24 cellular contexts compared by ENCODE assay signal in genomic region chr12:60539592-60539991, GRCh38.
DNase-seq lines count a peak whose midpoint lies in the region; ATAC-seq and TF ChIP-seq lines count a peak whose summit lies in the region.
"Had no signal": no experiment of that assay in that cellular context is flagged by ENCODE, and none has a peak within 500 bp of the region (broad histone marks: within the 10 kb centered on the region; RNA-seq: fewer than 3 reads in every experiment).

No MANE protein-coding gene starts in this region.

- peak overlapping the region; percentile 23; the same call in 1 of the 2 replicates for H3K4me3 ChIP-seq in WI38 (ENCODE audit: low read depth, low read length)
- H3K4me3 ChIP-seq: left lung, SK-N-MC, tibial nerve had no signal

- peak; percentile 0 for DNase-seq in ELR (ENCODE audit: low read depth)
- peak; percentile 75 for DNase-seq in LHCN-M2 (ENCODE audit: low read depth)
- peak; percentile 2 for DNase-seq in left kidney (ENCODE audit: low read depth, low spot score)
- DNase-seq in CD1c-positive myeloid dendritic cell (ENCODE audit: extremely low spot score), result no peak
- DNase-seq in dermis blood vessel endothelial cell, result no peak
- no peak for DNase-seq in GM19240 (ENCODE audit: insufficient read length, low spot score)
- DNase-seq: activated CD8-positive, alpha-beta T cell treated with anti-CD3 and anti-CD28 coated beads for 36 hours; activated naive CD4-positive, alpha-beta T cell treated with Interleukin-2 at 50 U/mL for 16 hours; aorta; central memory CD4-positive, alpha-beta T cell; DND-41; effector memory CD4-positive, alpha-beta T cell; left lung; NCI-H187; NCI-H345; posterior cingulate gyrus; stimulated activated CD4-positive, alpha-beta T cell treated with anti-CD3 and anti-CD28 coated beads, Interleukin-1b, Interleukin-23, amount 100 ng/mL, for 48 hours; stimulated activated naive B cell treated with anti-CD40 and anti-IgM and Interleukin-4, amounts not matched to agents 10 μg/mL and 1 μg/mL and 100 μg/mL, for 72 hours had no signal

- no peak for ATAC-seq in GM18517 (IDR thresholded peaks at IDR 0.05; ENCODE audit: unreplicated experiment)
- ATAC-seq: activated CD4-positive, CD25-positive, alpha-beta regulatory T cell treated with anti-CD3 and anti-CD28 coated beads, Interleukin-2, amount 50 U/mL, for 24 hours; activated CD8-positive, alpha-beta T cell treated with anti-CD3 and anti-CD28 coated beads for 36 hours; esophagus mucosa; left lung; stimulated activated naive B cell treated with anti-CD40 and anti-IgM and Interleukin-4, amounts not matched to agents 10 μg/mL and 1 μg/mL and 100 μg/mL, for 72 hours had no signal

- no peak for TF ChIP-seq CTCF in WI38 (IDR thresholded peaks at IDR 0.05; ENCODE audit: low read depth, low read length)

Comparison
In these comparisons a context has a peak if more than half of its experiments do, and no peak if none do; other contexts are left out.
1. DNase-seq: peak in ELR (single experiment), LHCN-M2 (single experiment) and left kidney (single experiment); none in CD1c-positive myeloid dendritic cell (single experiment), dermis blood vessel endothelial cell (single experiment) and GM19240 (single experiment).